ENCODE assay signal across 22 cellular contexts in genomic region chr5:120682851-120683250, GRCh38.
DNase-seq lines count a peak whose midpoint lies in the region; ATAC-seq and TF ChIP-seq lines count a peak whose summit lies in the region.
"Had no signal": no experiment of that assay in that cellular context is flagged by ENCODE, and none has a peak within 500 bp of the region (broad histone marks: within the 10 kb centered on the region; RNA-seq: fewer than 3 reads in every experiment).

No MANE protein-coding gene starts in this region.

- no peaks in the 10 kb centered on the region for H4K20me1 ChIP-seq in GM23248 (ENCODE audit: insufficient read depth)

- peaks cover 55% of the 10 kb centered on the region for H3K79me2 ChIP-seq in GM23248 (ENCODE audit: insufficient read depth)

- no peak for ATAC-seq in HG03521 (IDR thresholded peaks at IDR 0.05; ENCODE audit: unreplicated experiment)
- ATAC-seq: A549; activated CD8-positive, alpha-beta T cell treated with anti-CD3 and anti-CD28 coated beads for 36 hours; CD8-positive, alpha-beta T cell; gastrocnemius medialis; GM23338; mucosa of descending colon; WTC11 had no signal

- H3K4me2 ChIP-seq in GM23248 (ENCODE audit: unreplicated experiment) = peak overlapping the region; percentile 68
- H3K4me2 ChIP-seq: A549, GM23338 had no signal

- 0% methylated on average over 2 of the region's 2 CpGs for WGBS in GM23248 (ENCODE audit: low coverage in 1 of 2, low lambda C conversion rate in 2 of 2, missing lambda C conversion rate in 2 of 2), 2 experiments
- 64 to 74% methylated on average over 2 of the region's 2 CpGs for WGBS in thyroid gland, 2 donors

- peaks cover 37% of the 10 kb centered on the region for H3F3A ChIP-seq in GM23248 (ENCODE audit: insufficient read depth)

- H3K4me1 ChIP-seq in GM23248 (ENCODE audit: insufficient read depth) (peaks cover 66% of the 10 kb centered on the region), thyroid gland (no peaks in the 10 kb centered on the region)
- H3K4me1 ChIP-seq: A549, gastrocnemius medialis, prostate gland, SJCRH30 had no signal

- H3K27ac ChIP-seq in GM23248 = peak overlapping the region; percentile 69
- no peak overlapping the region for H3K27ac ChIP-seq in thyroid gland
- H3K27ac ChIP-seq: A549, gastrocnemius medialis, prostate gland, SJCRH30 had no signal

- intact Hi-C loops in thyroid gland (cut with DNase I) = no loop called here

- no peaks in the 10 kb centered on the region for H3K9me3 ChIP-seq in GM23248 (ENCODE audit: low read depth)
- no peaks in the 10 kb centered on the region for H3K9me3 ChIP-seq in thyroid gland
- H3K9me3 ChIP-seq: A549, gastrocnemius medialis, mucosa of descending colon, prostate gland, SJCRH30 had no signal

- H3K27me3 ChIP-seq in GM23248 (replicated peaks; ENCODE audit: insufficient read depth) = no peaks in the 10 kb centered on the region
- no peaks in the 10 kb centered on the region for H3K27me3 ChIP-seq in thyroid gland
- H3K27me3 ChIP-seq: gastrocnemius medialis, SJCRH30 had no signal

- H3K36me3 ChIP-seq in GM23248 (ENCODE audit: low read depth) = no peaks in the 10 kb centered on the region
- H3K36me3 ChIP-seq in thyroid gland = no peaks in the 10 kb centered on the region
- H3K36me3 ChIP-seq: gastrocnemius medialis, prostate gland, SJCRH30 had no signal

- in situ Hi-C loops in GM23248 (cut with MboI) = no loop called here

- 0 out of 2 replicates have a peak overlapping the region, but pooled peaks have one; percentile 7 for H3K9ac ChIP-seq in GM23248

- no peak for TF ChIP-seq POLR2A in thyroid gland (IDR thresholded peaks at IDR 0.05)

- H3K4me3 ChIP-seq in GM23248 (peak overlapping the region; percentile 37), fibroblast of the aortic adventitia (ENCODE audit: low read depth, low read length) (no peak overlapping the region), thyroid gland (replicated peaks in 1 of 3) (no peak overlapping the region)
- H3K4me3 ChIP-seq: A549, gastrocnemius medialis, GM23338, mucosa of descending colon, prostate gland, SJCRH30 had no signal

- peak; percentile 59 for DNase-seq in AG08395 (ENCODE audit: low spot score)
- DNase-seq in GM23248 = peak; percentile 76
- peak; percentile 28 for DNase-seq in amniotic epithelial cell (ENCODE audit: low read depth)
- DNase-seq in fibroblast of the aortic adventitia (ENCODE audit: low read depth) = peak; percentile 31
- no peak for DNase-seq in thyroid gland
- DNase-seq in GM20000 (ENCODE audit: low spot score) = no peak
- DNase-seq in hippocampal formation (lab: John Stamatoyannopoulos, UW) = no peak
- DNase-seq: activated CD8-positive, alpha-beta T cell treated with anti-CD3 and anti-CD28 coated beads for 36 hours; activated naive CD4-positive, alpha-beta T cell treated with anti-CD3 and anti-CD28 coated beads for 36 hours; activated T-cell treated with anti-CD3 and anti-CD28 coated beads, Interleukin-2, amount 50 U/mL, for 1 hour; CD8-positive, alpha-beta T cell; gastrocnemius medialis; mucosa of descending colon; NCI-H146; NCI-H774; SJCRH30; small intestine had no signal

- no peak for TF ChIP-seq CTCF in fibroblast of the aortic adventitia (IDR thresholded peaks at IDR 0.05; ENCODE audit: insufficient read depth, low read length)
- no peak for TF ChIP-seq CTCF in thyroid gland (IDR thresholded peaks at IDR 0.05)
- no peak for TF ChIP-seq CTCF in GM20000 (IDR thresholded peaks at IDR 0.05; ENCODE audit: extremely low read depth, missing control alignments)

- H2AFZ ChIP-seq in GM23248 = peak overlapping the region; percentile 3; the same call in 1 of the 2 replicates

- H3K9me2 ChIP-seq in GM23248 (ENCODE audit: insufficient read depth) = no peaks in the 10 kb centered on the region

Comparison
In these comparisons a context has a peak if more than half of its experiments do, and no peak if none do; other contexts are left out.
1. DNase-seq: peak in AG08395 (single experiment), GM23248 (single experiment), amniotic epithelial cell (single experiment) and fibroblast of the aortic adventitia (single experiment); none in thyroid gland (0 of 2), GM20000 (single experiment) and hippocampal formation (0 of 2).